Comparison of ENCODE assay signal across 1 cellular context in the genomic region with DNA sequence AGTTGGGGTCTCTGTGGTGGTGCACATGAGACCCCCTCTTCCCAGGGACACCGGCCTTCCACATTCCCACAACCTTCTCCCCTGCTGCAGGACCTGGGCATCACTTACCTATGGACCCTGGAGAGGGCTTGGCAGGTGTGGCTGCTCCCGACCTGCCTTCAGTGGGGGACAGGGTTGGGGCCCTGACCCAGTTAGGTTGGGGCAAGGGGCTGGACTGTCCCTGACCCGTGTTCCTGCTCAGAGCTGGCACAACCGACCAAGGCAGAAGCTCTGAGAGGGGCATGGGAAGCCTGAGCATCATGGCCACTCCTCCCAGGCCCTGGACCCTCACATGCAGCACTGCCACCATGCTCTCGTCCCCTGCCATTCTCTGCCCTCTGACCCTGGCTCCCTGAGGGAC.
TF ChIP-seq lines count a peak whose summit lies in the region.

No MANE protein-coding gene starts in this region.

TF ChIP-seq in K562, 482 proteins besides CTCF, POLR2A, EP300 and RAD21:
- TF ChIP-seq, protein P1, sequence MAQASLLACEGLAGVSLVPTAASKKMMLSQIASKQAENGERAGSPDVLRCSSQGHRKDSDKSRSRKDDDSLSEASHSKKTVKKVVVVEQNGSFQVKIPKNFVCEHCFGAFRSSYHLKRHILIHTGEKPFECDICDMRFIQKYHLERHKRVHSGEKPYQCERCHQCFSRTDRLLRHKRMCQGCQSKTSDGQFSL (CRISPR knock-in tag; IDR thresholded peaks at IDR 0.05), result no peak
- TF ChIP-seq, protein P1 (tag; IDR thresholded peaks at IDR 0.05), result no peak
- TF ChIP-seq ETV1 (tag; conservative IDR thresholded peaks at IDR 0.05; ENCODE audit: low read depth) (no peak), RBFOX2 (IDR thresholded peaks at IDR 0.05; ENCODE audit: low read depth, low read length) (0 out of 2 replicates have a peak, but pooled peaks have one; percentile 33), FOXJ3 (CRISPR knock-in tag; IDR thresholded peaks at IDR 0.05) (no peak), ETV6 (IDR thresholded peaks at IDR 0.05; ENCODE audit: borderline replicate concordance in 1 of 2, low read depth in 2 of 2, low read length in 1 of 2) (no peak), ETV6 (CRISPR knock-in tag; IDR thresholded peaks at IDR 0.05; ENCODE audit: borderline replicate concordance) (no peak), SIRT6 (IDR thresholded peaks at IDR 0.05; ENCODE audit: low read depth, low read length) (no peak), POLR2G (IDR thresholded peaks at IDR 0.05; ENCODE audit: low read depth, low read length) (0 out of 2 replicates have a peak, but pooled peaks have one; percentile 8)
TF ChIP-seq in K562: peak in this region for 2.
